In genomic region chr12:57000393-57000792, GRCh38 we compare ENCODE assay signal across 28 cellular contexts. TPM values are rescaled to one million over a fixed set of nuclear protein-coding genes. Genes with fewer than 3 reads are reported as not detected.
DNase-seq lines count a peak whose midpoint lies in the region; ATAC-seq, FAIRE-seq and TF ChIP-seq lines count a peak whose summit lies in the region.
"Had no signal": no experiment of that assay in that cellular context is flagged by ENCODE, and none has a peak within 500 bp of the region (broad histone marks: within the 10 kb centered on the region; RNA-seq: fewer than 3 reads in every experiment).

No MANE protein-coding gene starts in this region.

- no peak for TF ChIP-seq CTCF in GM12878 (IDR thresholded peaks at IDR 0.05 in 2 of 3, conservative IDR thresholded peaks at IDR 0.05 in 1 of 3; ENCODE audit: control insufficient read depth in 2 of 3, extremely low read depth in 1 of 3, insufficient read depth in 1 of 3, low read depth in 3 of 3, low read length in 3 of 3)
- no peak for TF ChIP-seq CTCF in sigmoid colon (IDR thresholded peaks at IDR 0.05)

- H2AFZ ChIP-seq in GM12878 (ENCODE audit: control insufficient read depth, low read depth, low read length): no peak overlapping the region

- DNase-seq in activated CD8-positive, alpha-beta memory T cell treated with anti-CD3 and anti-CD28 coated beads, Interleukin-2, amount 50 U/mL, for 48 hours: peak; percentile 50
- DNase-seq in activated CD8-positive, alpha-beta memory T cell treated with anti-CD3 and anti-CD28 coated beads, Interleukin-2, amount 50 U/mL, for 4 hours: no peak
- DNase-seq in H54 (ENCODE audit: insufficient read length, low spot score) (peak; percentile 32), GM12878 (ENCODE audit: low read depth, low spot score) (no peak), sigmoid colon (peak; percentile 9), MG63 (no peak)
- DNase-seq in activated effector memory CD4-positive, alpha-beta T cell treated with anti-CD3 and anti-CD28 coated beads, Interleukin-2, amount 50 U/mL, for 16 hours: no peak
- no peak for DNase-seq in activated CD4-positive, CD25-positive, alpha-beta regulatory T cell (lab: John Stamatoyannopoulos, UW)
- DNase-seq: activated CD4-positive, alpha-beta T cell treated with anti-CD3 and anti-CD28 coated beads, Interleukin-2, amount 50 U/mL, for 1 hour; brain microvascular endothelial cell; Caco-2; H7; kidney; NCI-H1436; NCI-H2107; NCI-H510A; nucleus accumbens had no signal

- in situ Hi-C loops in GM12878 (cut with MboI): loop anchor here (5.0 kb wide), 2 partner anchors 112 to 243 kb away; partner anchors contain the start of gene STAT6

- H3K27ac ChIP-seq in GM12878 (ENCODE audit: control insufficient read depth, insufficient read depth): no peak overlapping the region
- H3K27ac ChIP-seq in sigmoid colon: no peak overlapping the region
- H3K27ac ChIP-seq: A549, BLaER1, brain microvascular endothelial cell, upper lobe of left lung had no signal

- FAIRE-seq in H54 (lab: Jason Lieb, UNC) (no peak), GM12878 (lab: Jason Lieb, UNC) (no peak)
- FAIRE-seq: A549, colon, kidney, TTC549 had no signal

- H3K4me1 ChIP-seq in GM12878 (ENCODE audit: control insufficient read depth, insufficient read depth, low read length): peaks cover 34% of the 10 kb centered on the region
- peaks cover 0 to 30% (median 17%) of the 10 kb centered on the region in 4 donors for H3K4me1 ChIP-seq in sigmoid colon

- TF ChIP-seq POLR2A in H54 (IDR thresholded peaks at IDR 0.05; ENCODE audit: low read depth, low read length) (no peak), GM12878 (IDR thresholded peaks at IDR 0.05; ENCODE audit: low read depth, low read length) (no peak), sigmoid colon (IDR thresholded peaks at IDR 0.05) (no peak)

- no peak for TF ChIP-seq RAD21 in GM12878 (IDR thresholded peaks at IDR 0.05; ENCODE audit: insufficient read depth, low read depth, low read length)

- SMC1A ChIA-PET in GM12878 (lab: Charles Lee; ENCODE audit: uncharacterized antibody, unreplicated experiment): interaction anchor here (1.1 to 12.3 kb wide), 5 partner anchors 12 to 364 kb away, joined by 3 to 125 read pairs (median 11); partner anchors contain the start of gene HSD17B6

- H3K9me3 ChIP-seq in GM12878 (replicated peaks; ENCODE audit: control insufficient read depth, insufficient read depth, low read length) (no peaks in the 10 kb centered on the region), sigmoid colon (no peaks in the 10 kb centered on the region), MG63 (no peaks in the 10 kb centered on the region)
- H3K9me3 ChIP-seq: A549, BLaER1, Caco-2, upper lobe of left lung had no signal

- POLR2A ChIA-PET in GM12878 (lab: Charles Lee): interaction anchor here (0.5 to 2.3 kb wide), 2 partner anchors 111 to 507 kb away, joined by 4 to 8 read pairs; partner anchors contain the start of gene STAT6

- no peak overlapping the region for H3K4me3 ChIP-seq in GM12878
- H3K4me3 ChIP-seq in sigmoid colon: no peak overlapping the region
- no peak overlapping the region for H3K4me3 ChIP-seq in MG63
- H3K4me3 ChIP-seq: A549, BLaER1, upper lobe of left lung had no signal

- RAD21 ChIA-PET in GM12878 (lab: Charles Lee; ENCODE audit: unreplicated experiment): interaction anchor here (1.1 to 5.8 kb wide), 9 partner anchors 9 to 243 kb away, joined by 3 to 44 read pairs (median 12); partner anchors contain the start of genes HSD17B6 and STAT6

- H4K20me1 ChIP-seq in GM12878 (ENCODE audit: control insufficient read depth, insufficient read depth): no peaks in the 10 kb centered on the region

- 0% methylated on average over 1 of the region's 1 CpG for WGBS in GM12878 (ENCODE audit: insufficient coverage, insufficient replicate concordance, low lambda C conversion rate, missing lambda C conversion rate)
- WGBS in sigmoid colon, 2 donors: 78 to 79% methylated on average over 1 of the region's 1 CpG

- H3K4me2 ChIP-seq in GM12878 (ENCODE audit: control insufficient read depth, insufficient read depth): peak overlapping the region; percentile 34
- H3K4me2 ChIP-seq: A549, BLaER1 had no signal

- peaks cover 1 to 6% of the 10 kb centered on the region in 2 experiments; a peak in 2 of 4 replicates for H3K36me3 ChIP-seq in GM12878 (ENCODE audit: control insufficient read depth in 2 of 2, insufficient read depth in 2 of 2, low read length in 1 of 2)
- peaks cover 21 to 69% (median 26%) of the 10 kb centered on the region in 4 donors for H3K36me3 ChIP-seq in sigmoid colon
- H3K36me3 ChIP-seq in MG63: peaks cover 62% of the 10 kb centered on the region

- H3K79me2 ChIP-seq in GM12878 (ENCODE audit: control insufficient read depth, insufficient read depth, low read length): no peaks in the 10 kb centered on the region; the same call in 1 of the 2 replicates

- TF ChIP-seq EP300 in GM12878 (IDR thresholded peaks at IDR 0.05; ENCODE audit: borderline replicate concordance in 1 of 2, control insufficient read depth in 1 of 2, low read depth in 2 of 2, low read length in 2 of 2) (no peak), sigmoid colon (IDR thresholded peaks at IDR 0.05) (no peak)

- ATAC-seq in GM12878: peak; percentile 50
- ATAC-seq: A549 had no signal

- H3K9ac ChIP-seq in GM12878 (ENCODE audit: control insufficient read depth, insufficient read depth, low read length): no peak overlapping the region
- H3K9ac ChIP-seq: BLaER1 had no signal

- H3K27me3 ChIP-seq in GM12878 (replicated peaks in 1 of 2; ENCODE audit: control insufficient read depth in 2 of 2, insufficient read depth in 2 of 2, low read length in 1 of 2): no peaks in the 10 kb centered on the region
- H3K27me3 ChIP-seq in sigmoid colon: no peaks in the 10 kb centered on the region
- H3K27me3 ChIP-seq in MG63: no peaks in the 10 kb centered on the region
- H3K27me3 ChIP-seq: BLaER1, brain microvascular endothelial cell, upper lobe of left lung had no signal

- intact Hi-C loops in GM12878 (cut with micrococcal nuclease; ENCODE audit: unreplicated experiment) (no loop called here), sigmoid colon (cut with DNase I) (loop anchor here (10.0 kb wide), 1 partner anchor 356 kb away; the partner anchor contains the start of gene ATP5F1B)

- CTCF ChIA-PET in GM12878 (lab: Yijun Ruan, JAX): interaction anchor here (0.6 to 12.1 kb wide), 15 partner anchors 9 to 486 kb away, joined by 3 to 177 read pairs (median 7); partner anchors contain the start of genes HSD17B6, MYO1A, PRIM1 and STAT6

- BruUV-seq in GM12878 (replicated peaks; lab: Mats Ljungman, UMichigan): no TSS peak

RNA-seq across cellular contexts. Expression of gene ZBTB39, which starts 6.0 kb away (rescaled TPM):
- 14.3 and 16.7 TPM in 2 replicates for total RNA-seq in GM12878 (2013; cell fraction: nucleolus; rRNA removed)
- total RNA-seq in GM12878 (2014; rRNA removed) (5.0 and 5.3 TPM in 2 replicates), GM12878 (2014; rRNA removed; fragmentation: Illumina TruSeq; extraction: Trizol) (4.0 and 4.1 TPM in 2 replicates), GM12878 (2021) (5.6 and 6.0 TPM in 2 replicates), sigmoid colon (1 to 10 TPM; 5.0 to 6.4 (median 5.6) TPM)
- 3.0 TPM for polyA plus RNA-seq in GM12878 (2011; ENCODE audit: low read depth)
- polyA plus RNA-seq in GM12878 (2011; rRNA removed) (5.2 and 6.8 TPM in 2 replicates), GM12878 (2014; fragmentation: Illumina TruSeq; extraction: Trizol) (4.7 and 4.8 TPM in 2 replicates), GM12878 (2014; fragmentation: Nextera tagmentation; extraction: Ambion mirVana) (under 1 TPM; 0.88 to 0.93 TPM), GM12878 (2014; rRNA removed) (4.2 and 4.4 TPM in 2 replicates), GM12878 (2016; fragmentation: Nextera tagmentation; extraction: Ambion mirVana) (1 to 10 TPM; 3.0 to 4.4 TPM), sigmoid colon (1 to 10 TPM in 2 of 3 donors, under 1 TPM in 1; 0.69 to 2.6 (median 1.2) TPM)
- polyA plus RNA-seq in GM12878 (2011; cell fraction: cytosol; rRNA removed): 5.6 and 6.2 TPM in 2 replicates
- 9.2 TPM in 2 replicates for polyA plus RNA-seq in GM12878 (2011; cell fraction: nucleus; rRNA removed)
- 3.3 and 3.6 TPM in 2 replicates for polyA plus RNA-seq in GM12878 (2012)
- 8.4 and 9.3 TPM in 2 replicates for polyA minus RNA-seq in GM12878 (2011; rRNA and poly(A)+ RNA removed)
- 2.5 and 2.8 TPM in 2 replicates for polyA minus RNA-seq in GM12878 (2011; cell fraction: cytosol; rRNA and poly(A)+ RNA removed)
- 9.3 and 13.8 TPM in 2 replicates for polyA minus RNA-seq in GM12878 (2011; cell fraction: nucleus; rRNA and poly(A)+ RNA removed)
- total RNA-seq in MG63 (2014; rRNA removed; shearing (Covaris generic); ENCODE audit: low replicate concordance): 3.1 and 3.3 TPM in 2 replicates

RNA-seq across cellular contexts. Expression of gene TAC3, which starts 15.9 kb away (rescaled TPM):
- not detected in 2 replicates for total RNA-seq in GM12878 (2013; cell fraction: nucleolus; rRNA removed)
- total RNA-seq in GM12878 (2014; rRNA removed): not detected in 2 replicates
- total RNA-seq in GM12878 (2014; rRNA removed; fragmentation: Illumina TruSeq; extraction: Trizol): not detected in 2 replicates
- not detected in 2 replicates for total RNA-seq in GM12878 (2021)
- not detected for polyA plus RNA-seq in GM12878 (2011; ENCODE audit: low read depth)
- polyA plus RNA-seq in GM12878 (2011; rRNA removed): 0.11 and 0.13 TPM in 2 replicates
- not detected in 2 replicates for polyA plus RNA-seq in GM12878 (2011; cell fraction: cytosol; rRNA removed)
- polyA plus RNA-seq in GM12878 (2011; cell fraction: nucleus; rRNA removed): 0.15 and 0.22 TPM in 2 replicates
- polyA plus RNA-seq in GM12878 (2012): not detected in 2 replicates
- not detected in 2 replicates for polyA plus RNA-seq in GM12878 (2014; fragmentation: Illumina TruSeq; extraction: Trizol)
- under 1 TPM; 0.13 to 0.18 TPM for polyA plus RNA-seq in GM12878 (2014; fragmentation: Nextera tagmentation; extraction: Ambion mirVana)
- not detected in 2 replicates for polyA plus RNA-seq in GM12878 (2014; rRNA removed)
- polyA plus RNA-seq in GM12878 (2016; fragmentation: Nextera tagmentation; extraction: Ambion mirVana): not detected
- not detected in 2 replicates for polyA minus RNA-seq in GM12878 (2011; rRNA and poly(A)+ RNA removed)
- not detected in 2 replicates for polyA minus RNA-seq in GM12878 (2011; cell fraction: cytosol; rRNA and poly(A)+ RNA removed)
- not detected in 2 replicates for polyA minus RNA-seq in GM12878 (2011; cell fraction: nucleus; rRNA and poly(A)+ RNA removed)
- 1 to 10 TPM in 2 of 4 donors, under 1 TPM in 1, not detected in 1; 0.66 to 4.5 (median 3.9) TPM for total RNA-seq in sigmoid colon
- polyA plus RNA-seq in sigmoid colon: 1 to 10 TPM in 1 of 3 donors, not detected in 2; 4.1 TPM
- total RNA-seq in MG63 (2014; rRNA removed; shearing (Covaris generic); ENCODE audit: low replicate concordance): 0.36 TPM in 1 of 2 replicates, not detected in the other
- total RNA-seq: kidney, lung microvascular endothelial cell, myocyte, subcutaneous adipose tissue, upper lobe of left lung had no signal
- polyA plus RNA-seq: adipose tissue, IgD-negative memory B cell had no signal

RNA-seq across cellular contexts. Expression of gene RDH16, which starts 43.0 kb away (rescaled TPM):
- total RNA-seq in GM12878 (2013; cell fraction: nucleolus; rRNA removed): 0.98 and 1.3 TPM in 2 replicates
- 0.05 and 0.06 TPM in 2 replicates for total RNA-seq in GM12878 (2014; rRNA removed)
- total RNA-seq in GM12878 (2014; rRNA removed; fragmentation: Illumina TruSeq; extraction: Trizol): 0.04 TPM in 1 of 2 replicates, not detected in the other
- total RNA-seq in GM12878 (2021): 0.31 TPM in 1 of 2 replicates, not detected in the other
- 0.21 TPM for polyA plus RNA-seq in GM12878 (2011; ENCODE audit: low read depth)
- 0.03 and 0.05 TPM in 2 replicates for polyA plus RNA-seq in GM12878 (2011; rRNA removed)
- polyA plus RNA-seq in GM12878 (2011; cell fraction: cytosol; rRNA removed): 0.04 and 0.05 TPM in 2 replicates
- 0.70 and 0.76 TPM in 2 replicates for polyA plus RNA-seq in GM12878 (2011; cell fraction: nucleus; rRNA removed)
- 0.15 and 0.19 TPM in 2 replicates for polyA plus RNA-seq in GM12878 (2012)
- polyA plus RNA-seq in GM12878 (2014; fragmentation: Illumina TruSeq; extraction: Trizol): 0.09 TPM in 1 of 2 replicates, not detected in the other
- polyA plus RNA-seq in GM12878 (2014; fragmentation: Nextera tagmentation; extraction: Ambion mirVana): under 1 TPM; 0.04 to 0.08 TPM
- 0.15 and 0.18 TPM in 2 replicates for polyA plus RNA-seq in GM12878 (2014; rRNA removed)
- under 1 TPM; 0.05 to 0.07 TPM for polyA plus RNA-seq in GM12878 (2016; fragmentation: Nextera tagmentation; extraction: Ambion mirVana)
- polyA minus RNA-seq in GM12878 (2011; rRNA and poly(A)+ RNA removed): 0.07 and 0.10 TPM in 2 replicates
- polyA minus RNA-seq in GM12878 (2011; cell fraction: cytosol; rRNA and poly(A)+ RNA removed): not detected in 2 replicates
- 0.12 TPM in 1 of 2 replicates, not detected in the other for polyA minus RNA-seq in GM12878 (2011; cell fraction: nucleus; rRNA and poly(A)+ RNA removed)
- total RNA-seq in sigmoid colon: 1 to 10 TPM in 1 of 4 donors, under 1 TPM in 3; under 0.01 to 1.1 (median 0.38) TPM
- polyA plus RNA-seq in sigmoid colon: under 1 TPM in 1 of 3 donors, not detected in 2; 0.19 TPM
- not detected in 2 replicates for total RNA-seq in MG63 (2014; rRNA removed; shearing (Covaris generic); ENCODE audit: low replicate concordance)
- polyA plus RNA-seq: fibroblast of lung had no signal

RNA-seq across cellular contexts. Expression of gene MYO1A, which starts 49.5 kb away (rescaled TPM):
- 0.34 and 0.98 TPM in 2 replicates for total RNA-seq in GM12878 (2013; cell fraction: nucleolus; rRNA removed)
- 0.05 TPM in 1 of 2 replicates, not detected in the other for total RNA-seq in GM12878 (2014; rRNA removed)
- total RNA-seq in GM12878 (2014; rRNA removed; fragmentation: Illumina TruSeq; extraction: Trizol): 0.13 and 0.14 TPM in 2 replicates
- 0.08 and 0.10 TPM in 2 replicates for total RNA-seq in GM12878 (2021)
- not detected for polyA plus RNA-seq in GM12878 (2011; ENCODE audit: low read depth)
- polyA plus RNA-seq in GM12878 (2011; rRNA removed): 0.16 and 0.23 TPM in 2 replicates
- polyA plus RNA-seq in GM12878 (2011; cell fraction: cytosol; rRNA removed): 0.09 and 0.15 TPM in 2 replicates
- 1.1 and 2.2 TPM in 2 replicates for polyA plus RNA-seq in GM12878 (2011; cell fraction: nucleus; rRNA removed)
- 0.22 and 0.43 TPM in 2 replicates for polyA plus RNA-seq in GM12878 (2012)
- polyA plus RNA-seq in GM12878 (2014; fragmentation: Illumina TruSeq; extraction: Trizol): 0.16 TPM in 1 of 2 replicates, not detected in the other
- under 1 TPM in 1 of 2 experiments, not detected in 1; 0.05 TPM for polyA plus RNA-seq in GM12878 (2014; fragmentation: Nextera tagmentation; extraction: Ambion mirVana)
- 0.01 and 0.15 TPM in 2 replicates for polyA plus RNA-seq in GM12878 (2014; rRNA removed)
- under 1 TPM; 0.27 to 0.34 TPM for polyA plus RNA-seq in GM12878 (2016; fragmentation: Nextera tagmentation; extraction: Ambion mirVana)
- polyA minus RNA-seq in GM12878 (2011; rRNA and poly(A)+ RNA removed): 0.51 and 1.9 TPM in 2 replicates
- not detected in 2 replicates for polyA minus RNA-seq in GM12878 (2011; cell fraction: cytosol; rRNA and poly(A)+ RNA removed)
- 0.48 and 0.97 TPM in 2 replicates for polyA minus RNA-seq in GM12878 (2011; cell fraction: nucleus; rRNA and poly(A)+ RNA removed)
- total RNA-seq in sigmoid colon: 1 to 10 TPM in 2 of 4 donors, under 1 TPM in 2; 0.71 to 7.2 (median 1.3) TPM
- polyA plus RNA-seq in sigmoid colon: 100 to 1,000 TPM in 2 of 3 donors, 10 to 100 TPM in 1; 89.5 to 112 (median 103) TPM
- total RNA-seq in MG63 (2014; rRNA removed; shearing (Covaris generic); ENCODE audit: low replicate concordance): not detected in 2 replicates
- total RNA-seq: lung microvascular endothelial cell, myocyte had no signal
- polyA plus RNA-seq: IgD-negative memory B cell had no signal

Comparison
In these comparisons a context has a peak if more than half of its experiments do, and no peak if none do; other contexts are left out.
1. DNase-seq: peak in activated CD8-positive, alpha-beta memory T cell treated with anti-CD3 and anti-CD28 coated beads, Interleukin-2, amount 50 U/mL, for 48 hours (single experiment), H54 (single experiment) and sigmoid colon (single experiment); none in activated CD8-positive, alpha-beta memory T cell treated with anti-CD3 and anti-CD28 coated beads, Interleukin-2, amount 50 U/mL, for 4 hours (single experiment), GM12878 (single experiment), activated effector memory CD4-positive, alpha-beta T cell treated with anti-CD3 and anti-CD28 coated beads, Interleukin-2, amount 50 U/mL, for 16 hours (single experiment), MG63 (single experiment) and activated CD4-positive, CD25-positive, alpha-beta regulatory T cell (0 of 4).